ENCODE assay signal across 12 cellular contexts in the genomic region with DNA sequence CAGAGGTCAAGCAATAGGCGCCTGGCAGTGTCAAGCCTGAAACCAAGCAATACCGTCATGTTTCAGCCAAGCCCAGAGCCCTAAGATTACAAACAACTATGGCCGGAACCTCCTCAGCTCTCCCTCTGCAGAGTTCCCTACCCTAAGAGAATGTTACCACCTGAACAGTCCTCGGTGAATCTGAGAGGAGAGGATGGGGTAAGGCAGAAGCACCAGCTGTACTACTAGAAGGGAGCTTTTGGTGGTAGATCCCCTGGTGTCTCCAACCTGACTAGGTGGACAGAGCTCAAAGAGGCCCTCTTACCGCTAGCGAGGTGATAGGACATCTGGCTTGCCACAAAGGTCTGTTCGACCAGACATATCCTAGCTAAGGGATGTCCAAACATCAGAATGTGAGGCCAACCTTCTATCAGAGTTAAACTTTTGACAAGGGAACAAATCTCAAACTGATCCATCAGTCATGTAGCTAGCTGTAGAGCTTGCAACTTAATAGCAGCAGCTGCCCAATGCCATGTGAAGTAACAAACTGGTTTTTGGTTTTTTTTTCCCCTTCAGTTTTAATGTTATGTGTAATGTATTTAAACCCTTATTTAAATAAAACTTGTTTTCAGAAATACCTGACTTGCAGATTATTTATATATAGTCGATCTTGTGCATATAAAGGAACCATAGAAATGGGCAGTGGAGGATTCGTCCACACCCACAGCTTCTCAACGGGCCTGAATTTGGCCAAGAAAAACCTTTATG. TPM values are rescaled to one million over a fixed set of nuclear protein-coding genes. Genes with fewer than 3 reads are reported as not detected.
DNase-seq lines count a peak whose midpoint lies in the region; ATAC-seq, FAIRE-seq and TF ChIP-seq lines count a peak whose summit lies in the region.
"Had no signal": no experiment of that assay in that cellular context is flagged by ENCODE, and none has a peak within 500 bp of the region (broad histone marks: within the 10 kb centered on the region; RNA-seq: fewer than 3 reads in every experiment).

No MANE protein-coding gene starts in this region.

- TF ChIP-seq CTCF in DOHH2 (IDR thresholded peaks at IDR 0.05; ENCODE audit: low read depth, low read length, poor library complexity, severe bottlenecking) = no peak
- no peak for TF ChIP-seq CTCF in coronary artery (IDR thresholded peaks at IDR 0.05)
- no peak for TF ChIP-seq CTCF in neural progenitor cell (IDR thresholded peaks at IDR 0.05)

- no peak overlapping the region for H3K9ac ChIP-seq in neural progenitor cell

- H3K9me3 Mint-ChIP-seq in neural progenitor cell = no peaks in the 10 kb centered on the region

- no peak for FAIRE-seq in GM19239 (lab: Jason Lieb, UNC)

- peaks cover 14% of the 10 kb centered on the region for H3K4me1 Mint-ChIP-seq in neural progenitor cell

- H3K36me3 Mint-ChIP-seq in neural progenitor cell = peaks cover 32% of the 10 kb centered on the region

- H3K9me2 ChIP-seq in DOHH2 (replicated peaks; ENCODE audit: control insufficient read depth, low read length) = no peaks in the 10 kb centered on the region

- H3K4me3 ChIP-seq in DOHH2 (ENCODE audit: low read length) = no peak overlapping the region
- peak overlapping the region; percentile 92 for H3K4me3 ChIP-seq in coronary artery
- no peak overlapping the region for H3K4me3 ChIP-seq in neural progenitor cell

- no peak for DNase-seq in coronary artery (ENCODE audit: low spot score)
- DNase-seq in neural progenitor cell (ENCODE audit: low spot score) = no peak
- DNase-seq in NCI-H187 (lab: John Stamatoyannopoulos, UW) = no peak
- no peak for DNase-seq in GM19239 (ENCODE audit: insufficient read length, low spot score)
- DNase-seq in NCI-H526 treated with DMSO at 0.1 percent for 48 hours (lab: John Stamatoyannopoulos, UW) = no peak
- DNase-seq: dermis blood vessel endothelial cell, NCI-H1105, T1000 had no signal

- H3K79me2 ChIP-seq in DOHH2 (ENCODE audit: control insufficient read depth, low read length) = peaks cover 29% of the 10 kb centered on the region
- peaks cover 29% of the 10 kb centered on the region for H3K79me2 ChIP-seq in neural progenitor cell (ENCODE audit: low read depth)

- 0 out of 2 replicates have a peak overlapping the region, but pooled peaks have one; percentile 7 for H3K4me2 ChIP-seq in DOHH2 (ENCODE audit: low read length)
- peak overlapping the region; percentile 86 for H3K4me2 ChIP-seq in neural progenitor cell

- H3K27me3 ChIP-seq in DOHH2 (ENCODE audit: control insufficient read depth, low read length) (no peaks in the 10 kb centered on the region), neural progenitor cell (no peaks in the 10 kb centered on the region)

- peaks cover 58% of the 10 kb centered on the region for H3F3A ChIP-seq in DOHH2 (ENCODE audit: control insufficient read depth, insufficient read depth)
- H3F3A ChIP-seq in neural progenitor cell (ENCODE audit: low read depth) = peaks cover 70% of the 10 kb centered on the region

- ATAC-seq in GM21423 (IDR thresholded peaks at IDR 0.05; ENCODE audit: unreplicated experiment) = no peak

- no peak overlapping the region for H3K27ac Mint-ChIP-seq in neural progenitor cell

- H3K4me1 ChIP-seq in DOHH2 (ENCODE audit: control insufficient read depth, low read length) (peaks cover 17% of the 10 kb centered on the region), neural progenitor cell (peaks cover 14% of the 10 kb centered on the region)

- no peak overlapping the region for H2AFZ ChIP-seq in neural progenitor cell (replicated peaks)

- H3K36me3 ChIP-seq in DOHH2 (ENCODE audit: control insufficient read depth, low read length) (peaks cover 54% of the 10 kb centered on the region), neural progenitor cell (peaks cover 14% of the 10 kb centered on the region)

- H3K9me3 ChIP-seq in DOHH2 (ENCODE audit: control insufficient read depth, insufficient read depth, low read length) (no peaks in the 10 kb centered on the region), neural progenitor cell (ENCODE audit: low read depth) (no peaks in the 10 kb centered on the region)

- H3K27ac ChIP-seq in DOHH2 (ENCODE audit: low read depth, low read length) (no peak overlapping the region), coronary artery (peak overlapping the region in 1 of 2 donors; percentile 98), neural progenitor cell (no peak overlapping the region)

- H3K4me3 Mint-ChIP-seq in neural progenitor cell = peak overlapping the region; percentile 91

- H3K27me3 Mint-ChIP-seq in neural progenitor cell (ENCODE audit: insufficient read depth, low read depth) = no peaks in the 10 kb centered on the region

- H4K20me1 ChIP-seq in DOHH2 (ENCODE audit: control insufficient read depth, insufficient read depth, low read depth, low read length) (peaks cover 25% of the 10 kb centered on the region), neural progenitor cell (ENCODE audit: low read depth) (peaks cover 34% of the 10 kb centered on the region)

TF ChIP-seq in PFSK-1, 5 proteins besides CTCF, POLR2A, EP300 and RAD21:
- TF ChIP-seq, protein P1, sequence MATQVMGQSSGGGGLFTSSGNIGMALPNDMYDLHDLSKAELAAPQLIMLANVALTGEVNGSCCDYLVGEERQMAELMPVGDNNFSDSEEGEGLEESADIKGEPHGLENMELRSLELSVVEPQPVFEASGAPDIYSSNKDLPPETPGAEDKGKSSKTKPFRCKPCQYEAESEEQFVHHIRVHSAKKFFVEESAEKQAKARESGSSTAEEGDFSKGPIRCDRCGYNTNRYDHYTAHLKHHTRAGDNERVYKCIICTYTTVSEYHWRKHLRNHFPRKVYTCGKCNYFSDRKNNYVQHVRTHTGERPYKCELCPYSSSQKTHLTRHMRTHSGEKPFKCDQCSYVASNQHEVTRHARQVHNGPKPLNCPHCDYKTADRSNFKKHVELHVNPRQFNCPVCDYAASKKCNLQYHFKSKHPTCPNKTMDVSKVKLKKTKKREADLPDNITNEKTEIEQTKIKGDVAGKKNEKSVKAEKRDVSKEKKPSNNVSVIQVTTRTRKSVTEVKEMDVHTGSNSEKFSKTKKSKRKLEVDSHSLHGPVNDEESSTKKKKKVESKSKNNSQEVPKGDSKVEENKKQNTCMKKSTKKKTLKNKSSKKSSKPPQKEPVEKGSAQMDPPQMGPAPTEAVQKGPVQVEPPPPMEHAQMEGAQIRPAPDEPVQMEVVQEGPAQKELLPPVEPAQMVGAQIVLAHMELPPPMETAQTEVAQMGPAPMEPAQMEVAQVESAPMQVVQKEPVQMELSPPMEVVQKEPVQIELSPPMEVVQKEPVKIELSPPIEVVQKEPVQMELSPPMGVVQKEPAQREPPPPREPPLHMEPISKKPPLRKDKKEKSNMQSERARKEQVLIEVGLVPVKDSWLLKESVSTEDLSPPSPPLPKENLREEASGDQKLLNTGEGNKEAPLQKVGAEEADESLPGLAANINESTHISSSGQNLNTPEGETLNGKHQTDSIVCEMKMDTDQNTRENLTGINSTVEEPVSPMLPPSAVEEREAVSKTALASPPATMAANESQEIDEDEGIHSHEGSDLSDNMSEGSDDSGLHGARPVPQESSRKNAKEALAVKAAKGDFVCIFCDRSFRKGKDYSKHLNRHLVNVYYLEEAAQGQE (IDR thresholded peaks at IDR 0.05; ENCODE audit: insufficient read depth in 1 of 2, low read depth in 2 of 2, low read length in 2 of 2) = no peak
- TF ChIP-seq TAF1 (IDR thresholded peaks at IDR 0.05; ENCODE audit: borderline replicate concordance, insufficient read depth, low read length) (0 out of 2 replicates have a peak, but pooled peaks have one; percentile 1), POLR2AphosphoS5 (IDR thresholded peaks at IDR 0.05; ENCODE audit: low read depth, low read length) (peak; percentile 49; the same call in 1 of the 2 replicates), FOXP2 (optimal IDR thresholded peaks at IDR 0.05; ENCODE audit: borderline replicate concordance, extremely low read depth, extremely low read length, insufficient read depth) (no peak), SIN3A (IDR thresholded peaks at IDR 0.05; ENCODE audit: borderline replicate concordance, insufficient read depth, low read length) (no peak)
TF ChIP-seq in PFSK-1: peak in this region for 2.

RNA-seq across cellular contexts. Expression of gene EIF1, which starts 2.5 kb away (rescaled TPM):
- 2,470 TPM for polyA plus RNA-seq in PFSK-1 (2012; ENCODE audit: insufficient read length, low read depth)
- 60.7 and 91.4 TPM in 2 replicates for total RNA-seq in neural progenitor cell (ENCODE audit: low replicate concordance)

RNA-seq across cellular contexts. Expression of gene GAST, which starts 20.9 kb away (rescaled TPM):
- polyA plus RNA-seq in PFSK-1 (2012; ENCODE audit: insufficient read length, low read depth) = not detected
- total RNA-seq in neural progenitor cell (ENCODE audit: low replicate concordance) = not detected in 2 replicates
- total RNA-seq: dermis blood vessel endothelial cell, lung had no signal
- polyA plus RNA-seq: lung had no signal

RNA-seq across cellular contexts. Expression of gene HAP1, which starts 43.2 kb away (rescaled TPM):
- 1.7 TPM for polyA plus RNA-seq in PFSK-1 (2012; ENCODE audit: insufficient read length, low read depth)
- 0.45 and 1.7 TPM in 2 replicates for total RNA-seq in neural progenitor cell (ENCODE audit: low replicate concordance)
